14 cellular contexts compared by ENCODE assay signal in genomic region chr13:75847588-75847987, GRCh38.
"Had no signal": no experiment of that assay in that cellular context is flagged by ENCODE, and none has a peak within 500 bp of the region (broad histone marks: within the 10 kb centered on the region; RNA-seq: fewer than 3 reads in every experiment).

No MANE protein-coding gene starts in this region.

- ATAC-seq: activated CD4-positive, CD25-positive, alpha-beta regulatory T cell treated with anti-CD3 and anti-CD28 coated beads, Interleukin-2, amount 50 U/mL, for 24 hours; stimulated activated naive CD8-positive, alpha-beta T cell treated with anti-CD3 and anti-CD28 coated beads, Interleukin-15, amount 100 ng/mL, for 72 hours; upper lobe of right lung had no signal

- H3K27ac Mint-ChIP-seq: activated naive CD8-positive, alpha-beta T cell; endodermal cell; stimulated activated naive CD8-positive, alpha-beta T cell treated with anti-CD3 and anti-CD28 coated beads, Interleukin-15, amount 100 ng/mL, for 72 hours had no signal

- H3K4me3 Mint-ChIP-seq: activated naive CD8-positive, alpha-beta T cell; endodermal cell; stimulated activated naive CD8-positive, alpha-beta T cell treated with anti-CD3 and anti-CD28 coated beads, Interleukin-15, amount 100 ng/mL, for 72 hours had no signal

- H3K27me3 Mint-ChIP-seq: activated naive CD8-positive, alpha-beta T cell; stimulated activated naive CD8-positive, alpha-beta T cell treated with anti-CD3 and anti-CD28 coated beads, Interleukin-15, amount 100 ng/mL, for 72 hours had no signal

- H3K9me3 ChIP-seq: testis, upper lobe of right lung had no signal

- H3K27me3 ChIP-seq: brain microvascular endothelial cell, hepatocyte, testis, upper lobe of right lung had no signal

- DNase-seq: brain microvascular endothelial cell; dermis blood vessel endothelial cell; endodermal cell; erythroblast; kidney; stimulated activated CD4-positive, alpha-beta T cell treated with anti-CD3 and anti-CD28 coated beads, Interleukin-15, amount 100 ng/mL, for 24 hours; stimulated activated CD4-positive, alpha-beta T cell treated with anti-CD3 and anti-CD28 coated beads, Interleukin-4, amount 100 ng/mL, for 4 hours; stimulated activated naive CD8-positive, alpha-beta T cell treated with anti-CD3 and anti-CD28 coated beads, Interleukin-15, amount 100 ng/mL, for 72 hours; testis; upper lobe of right lung had no signal

- H3K27ac ChIP-seq: brain microvascular endothelial cell, hepatocyte, parathyroid adenoma, testis, upper lobe of right lung had no signal
